In genomic region chr5:142650881-142651280, GRCh38 we compare ENCODE assay signal across 7 cellular contexts. TPM values are rescaled to one million over a fixed set of nuclear protein-coding genes. Genes with fewer than 3 reads are reported as not detected.
"Had no signal": no experiment of that assay in that cellular context is flagged by ENCODE, and none has a peak within 500 bp of the region (broad histone marks: within the 10 kb centered on the region; RNA-seq: fewer than 3 reads in every experiment).

No MANE protein-coding gene starts in this region.

- H3K4me3 Mint-ChIP-seq: HFFc6, IgD-negative memory B cell had no signal

- H3K36me3 Mint-ChIP-seq: IgD-negative memory B cell had no signal

- DNase-seq: GM23248, H7, HFFc6, KBM-7 had no signal

- H3K9me3 Mint-ChIP-seq: HFFc6, IgD-negative memory B cell had no signal

- ATAC-seq: HCT116, HepG2 had no signal

- H3K27ac Mint-ChIP-seq: HFFc6, IgD-negative memory B cell had no signal

RNA-seq across cellular contexts. Expression of gene FGF1, which starts 35.0 kb away (rescaled TPM):
- total RNA-seq: HepG2 had no signal
